11 cellular contexts compared by ENCODE assay signal in the genomic region with DNA sequence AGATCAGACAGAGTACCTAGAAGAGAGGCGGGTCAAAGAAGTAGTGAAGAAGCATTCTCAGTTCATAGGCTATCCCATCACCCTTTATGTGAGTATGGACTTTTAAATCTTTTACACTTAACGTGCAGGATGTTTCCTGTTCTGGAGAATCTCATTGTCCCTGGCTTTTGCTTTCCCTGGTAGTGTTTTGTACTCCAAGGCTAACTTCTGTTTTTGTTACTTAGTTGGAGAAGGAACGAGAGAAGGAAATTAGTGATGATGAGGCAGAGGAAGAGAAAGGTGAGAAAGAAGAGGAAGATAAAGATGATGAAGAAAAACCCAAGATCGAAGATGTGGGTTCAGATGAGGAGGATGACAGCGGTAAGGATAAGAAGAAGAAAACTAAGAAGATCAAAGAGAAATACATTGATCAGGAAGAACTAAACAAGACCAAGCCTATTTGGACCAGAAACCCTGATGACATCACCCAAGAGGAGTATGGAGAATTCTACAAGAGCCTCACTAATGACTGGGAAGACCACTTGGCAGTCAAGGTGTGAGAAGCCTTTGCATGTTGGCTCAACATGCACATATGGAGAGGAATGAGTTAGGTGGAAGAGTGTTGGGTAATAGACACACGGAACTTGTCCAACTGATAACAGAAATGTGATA. TPM values are rescaled to one million over a fixed set of nuclear protein-coding genes. Genes with fewer than 3 reads are reported as not detected.
DNase-seq lines count a peak whose midpoint lies in the region; ATAC-seq and TF ChIP-seq lines count a peak whose summit lies in the region.
"Had no signal": no experiment of that assay in that cellular context is flagged by ENCODE, and none has a peak within 500 bp of the region (broad histone marks: within the 10 kb centered on the region; RNA-seq: fewer than 3 reads in every experiment).

No MANE protein-coding gene starts in this region.

- peaks cover 11% of the 10 kb centered on the region; the same call in 1 of the 2 replicates for H3K4me1 ChIP-seq in H9 (ENCODE audit: insufficient read depth, low read length)
- H3K4me1 ChIP-seq in naive thymus-derived CD4-positive, alpha-beta T cell (ENCODE audit: control insufficient read depth in 2 of 2, insufficient read depth in 2 of 2, low read length in 2 of 2) = peaks cover 15 to 19% of the 10 kb centered on the region in 2 donors

- no peak overlapping the region for H2BK12ac ChIP-seq in H9 (ENCODE audit: insufficient read length, low read depth, low read length)

- no peak overlapping the region for H4K91ac ChIP-seq in H9 (ENCODE audit: insufficient read length, low read depth, low read length)

- peak overlapping the region in 2 of 3 experiments; percentile 50 to 87; a peak in 4 of 7 replicates for H3K27ac Mint-ChIP-seq in H9
- peak overlapping the region; percentile 41 for H3K27ac Mint-ChIP-seq in WTC11
- H3K27ac Mint-ChIP-seq in naive thymus-derived CD4-positive, alpha-beta T cell = peak overlapping the region in 8 of 9 donors; percentile 6 to 99 (median 30)

- no peak overlapping the region for H4K8ac ChIP-seq in H9 (replicated peaks; ENCODE audit: insufficient read length, low read depth, low read length)

- ATAC-seq in WTC11 = no peak
- ATAC-seq in naive thymus-derived CD4-positive, alpha-beta T cell = no peak
- ATAC-seq in HG02623 (IDR thresholded peaks at IDR 0.05; ENCODE audit: unreplicated experiment) = no peak
- ATAC-seq in HG02852 (IDR thresholded peaks at IDR 0.05; ENCODE audit: unreplicated experiment) = no peak
- ATAC-seq: sciatic nerve had no signal

- no peaks in the 10 kb centered on the region for H3K27me3 ChIP-seq in H9 (ENCODE audit: insufficient read depth, low read length)
- no peaks in the 10 kb centered on the region for H3K27me3 ChIP-seq in naive thymus-derived CD4-positive, alpha-beta T cell (ENCODE audit: control insufficient read depth in 2 of 2, insufficient read depth in 2 of 2, low read length in 2 of 2)
- H3K27me3 ChIP-seq: Peyer's patch had no signal

- peaks cover 68 to 82% (median 82%) of the 10 kb centered on the region in 3 experiments for H3K36me3 Mint-ChIP-seq in H9 (ENCODE audit: insufficient read depth in 1 of 3, low read depth in 3 of 3)
- peaks cover 79% of the 10 kb centered on the region for H3K36me3 Mint-ChIP-seq in WTC11
- peaks cover 18 to 62% (median 47%) of the 10 kb centered on the region in 5 donors for H3K36me3 Mint-ChIP-seq in naive thymus-derived CD4-positive, alpha-beta T cell

- H3K4me2 ChIP-seq in H9 (ENCODE audit: insufficient read depth, insufficient read length, low read length) = peak overlapping the region; percentile 76

- no peak overlapping the region for H3K23ac ChIP-seq in H9 (ENCODE audit: insufficient read length, low read depth, low read length)

- H2AFZ ChIP-seq in H9 (ENCODE audit: low read length) = no peak overlapping the region

- H3K56ac ChIP-seq in H9 (ENCODE audit: insufficient read length, low read depth, low read length) = no peak overlapping the region

- no peak overlapping the region for H3K4me3 ChIP-seq in naive thymus-derived CD4-positive, alpha-beta T cell (ENCODE audit: low read length)
- H3K4me3 ChIP-seq: Peyer's patch had no signal

- TF ChIP-seq CTCF in H9 (conservative IDR thresholded peaks at IDR 0.05) = no peak
- TF ChIP-seq CTCF in WTC11 (IDR thresholded peaks at IDR 0.05) = no peak

- no peak overlapping the region for H3K18ac ChIP-seq in H9 (ENCODE audit: insufficient read length, low read depth, low read length)

- no peak overlapping the region for H2BK120ac ChIP-seq in H9 (ENCODE audit: low read depth, low read length, poor library complexity, severe bottlenecking)

- peaks cover 20 to 77% (median 44%) of the 10 kb centered on the region in 3 experiments for H3K36me3 ChIP-seq in naive thymus-derived CD4-positive, alpha-beta T cell (ENCODE audit: control insufficient read depth in 2 of 3, insufficient read depth in 3 of 3, low read length in 3 of 3)

- CTCF ChIA-PET in WTC11 (lab: Charles Lee) = no interaction called here
- CTCF ChIA-PET in naive thymus-derived CD4-positive, alpha-beta T cell (lab: Charles Lee) = interaction anchor here (1.0 kb wide), 1 partner anchor 154 kb away, joined by 3 read pairs; no protein-coding TSS in a partner anchor

- DNase-seq in H9 = no peak
- DNase-seq in WTC11 (ENCODE audit: low spot score) = no peak
- no peak for DNase-seq in naive thymus-derived CD4-positive, alpha-beta T cell
- DNase-seq in NCI-H2196 (lab: John Stamatoyannopoulos, UW; ENCODE audit: unreplicated experiment) = no peak
- DNase-seq: activated CD8-positive, alpha-beta memory T cell treated with anti-CD3 and anti-CD28 coated beads for 24 hours; NCI-H1105 treated with DMSO at 0.1 percent for 48 hours; Peyer's patch had no signal

- POLR2A ChIA-PET in WTC11 (lab: Charles Lee) = no interaction called here
- POLR2A ChIA-PET in naive thymus-derived CD4-positive, alpha-beta T cell (lab: Charles Lee) = interaction anchor here (0.7 to 1.2 kb wide), 2 partner anchors 8 to 36 kb away, joined by 3 read pairs; no protein-coding TSS in a partner anchor

- intact Hi-C loops in naive thymus-derived CD4-positive, alpha-beta T cell (cut with micrococcal nuclease) = no loop called here

- no peak overlapping the region for H3K14ac ChIP-seq in H9 (ENCODE audit: insufficient read depth, low read length)

- no peak overlapping the region for H4K5ac ChIP-seq in H9 (ENCODE audit: insufficient read length, low read depth, low read length)

- no peak overlapping the region for H2AK5ac ChIP-seq in H9 (ENCODE audit: insufficient read length, low read length)

- H3K79me1 ChIP-seq in H9 (ENCODE audit: insufficient read depth, low read depth, low read length, poor library complexity, severe bottlenecking) = no peaks in the 10 kb centered on the region

- H3K9ac ChIP-seq in H9 (ENCODE audit: extremely low read depth, insufficient read length, low read length) = no peak overlapping the region

- no peak overlapping the region for H2BK5ac ChIP-seq in H9 (ENCODE audit: insufficient read length, low read length)

- WGBS in H9 (ENCODE audit: extremely low coverage, insufficient read length, low lambda C conversion rate) = 92% methylated on average over 1 of the region's 6 CpGs

- H3K79me2 ChIP-seq in H9 (ENCODE audit: insufficient read depth, low read length) = peaks cover 27% of the 10 kb centered on the region

- H3K4me3 Mint-ChIP-seq in H9 (peak overlapping the region; percentile 21 to 99; a peak in 4 of 5 replicates), WTC11 (peak overlapping the region; percentile 99)
- peak overlapping the region in 4 of 10 donors; percentile 33 to 99 (median 78) for H3K4me3 Mint-ChIP-seq in naive thymus-derived CD4-positive, alpha-beta T cell

- H3K9me3 ChIP-seq in H9 (ENCODE audit: control insufficient read depth, low read depth, low read length) = no peaks in the 10 kb centered on the region
- H3K9me3 ChIP-seq in naive thymus-derived CD4-positive, alpha-beta T cell (ENCODE audit: control insufficient read depth in 2 of 3, low read length in 3 of 3) = no peaks in the 10 kb centered on the region
- H3K9me3 ChIP-seq: Peyer's patch had no signal

- H2BK20ac ChIP-seq in H9 (ENCODE audit: low read depth, low read length, poor library complexity, severe bottlenecking) = no peak overlapping the region

- H3T11ph ChIP-seq in H9 (ENCODE audit: low read length) = no peak overlapping the region

- H2BK15ac ChIP-seq in H9 (ENCODE audit: low read depth, low read length) = no peak overlapping the region

- H3K23me2 ChIP-seq in H9 (ENCODE audit: insufficient read length, low read depth, low read length, poor library complexity, severe bottlenecking) = peaks cover 10% of the 10 kb centered on the region

- H3K27ac ChIP-seq in H9 (ENCODE audit: insufficient read length, low read depth, low read length) = no peak overlapping the region
- no peak overlapping the region for H3K27ac ChIP-seq in naive thymus-derived CD4-positive, alpha-beta T cell (ENCODE audit: low read depth, low read length)
- H3K27ac ChIP-seq: Peyer's patch had no signal

- peaks cover 3 to 4% of the 10 kb centered on the region in 2 experiments; a peak in 3 of 5 replicates for H3K9me3 Mint-ChIP-seq in H9
- H3K9me3 Mint-ChIP-seq in WTC11 = no peaks in the 10 kb centered on the region
- peaks cover 0 to 9% (median 0%) of the 10 kb centered on the region in 11 donors for H3K9me3 Mint-ChIP-seq in naive thymus-derived CD4-positive, alpha-beta T cell

- H3K4ac ChIP-seq in H9 (ENCODE audit: low read depth, low read length) = no peak overlapping the region

- H4K20me1 ChIP-seq in H9 (ENCODE audit: control insufficient read depth, insufficient read depth, insufficient read length) = no peaks in the 10 kb centered on the region

- H3K4me1 Mint-ChIP-seq in H9 (peaks cover 45 to 48% of the 10 kb centered on the region in 2 experiments), WTC11 (peaks cover 41% of the 10 kb centered on the region)
- H3K4me1 Mint-ChIP-seq in naive thymus-derived CD4-positive, alpha-beta T cell = peaks cover 31 to 82% (median 71%) of the 10 kb centered on the region in 7 donors

- H3K27me3 Mint-ChIP-seq in H9 (ENCODE audit: low read depth) (peaks cover 4% of the 10 kb centered on the region), WTC11 (ENCODE audit: low read depth) (no peaks in the 10 kb centered on the region)
- H3K27me3 Mint-ChIP-seq in naive thymus-derived CD4-positive, alpha-beta T cell = peaks cover 0 to 9% (median 0%) of the 10 kb centered on the region in 5 donors

RNA-seq across cellular contexts. Expression of a gene that starts 3.3 kb away (rescaled TPM):
- total RNA-seq in H9 (2021) = 1,986 and 2,056 TPM in 2 replicates
- 2,159 to 2,172 TPM (median 2,171 TPM) in 3 replicates for total RNA-seq in WTC11 (2021)
- 100 to 1,000 TPM; 345 to 750 (median 366) TPM for total RNA-seq in naive thymus-derived CD4-positive, alpha-beta T cell
- polyA plus RNA-seq in naive thymus-derived CD4-positive, alpha-beta T cell = 100 to 1,000 TPM; 422 to 558 TPM

RNA-seq across cellular contexts. Expression of a gene that starts 7.1 kb away (rescaled TPM):
- 34.5 and 36.1 TPM in 2 replicates for total RNA-seq in H9 (2021)
- 28.9 to 36.7 TPM (median 30.8 TPM) in 3 replicates for total RNA-seq in WTC11 (2021)
- total RNA-seq in naive thymus-derived CD4-positive, alpha-beta T cell = 10 to 100 TPM in 4 of 5 experiments, 1 to 10 TPM in 1; 10.0 to 32.1 (median 17.6) TPM
- polyA plus RNA-seq in naive thymus-derived CD4-positive, alpha-beta T cell = 10 to 100 TPM; 24.5 to 41.7 TPM

RNA-seq across cellular contexts. Expression of a gene that starts 15.2 kb away (rescaled TPM):
- total RNA-seq in H9 (2021) (9.7 and 12.1 TPM in 2 replicates), WTC11 (2021) (8.3 to 10.4 TPM (median 10.3 TPM) in 3 replicates)
- total RNA-seq in naive thymus-derived CD4-positive, alpha-beta T cell = 10 to 100 TPM in 4 of 5 experiments, 1 to 10 TPM in 1; 8.3 to 53.4 (median 29.4) TPM
- polyA plus RNA-seq in naive thymus-derived CD4-positive, alpha-beta T cell = 1 to 10 TPM; 2.3 to 4.9 TPM

RNA-seq across cellular contexts. Expression of a gene that starts 20.1 kb away (rescaled TPM):
- 2.4 and 2.7 TPM in 2 replicates for total RNA-seq in H9 (2021)
- 5.5 to 5.6 TPM (median 5.5 TPM) in 3 replicates for total RNA-seq in WTC11 (2021)
- not detected for total RNA-seq in naive thymus-derived CD4-positive, alpha-beta T cell
- polyA plus RNA-seq in naive thymus-derived CD4-positive, alpha-beta T cell = under 1 TPM in 1 of 2 donors, not detected in 1; 0.22 TPM
- total RNA-seq: sciatic nerve, subcutaneous adipose tissue had no signal

RNA-seq across cellular contexts. Expression of a gene that starts 26.8 kb away (rescaled TPM):
- total RNA-seq in H9 (2021) (118 and 124 TPM in 2 replicates), WTC11 (2021) (131 to 139 TPM (median 132 TPM) in 3 replicates)
- 10 to 100 TPM in 1 of 5 experiments, 1 to 10 TPM in 2, under 1 TPM in 2; 0.84 to 41.1 (median 1.8) TPM for total RNA-seq in naive thymus-derived CD4-positive, alpha-beta T cell
- polyA plus RNA-seq in naive thymus-derived CD4-positive, alpha-beta T cell = 1 to 10 TPM in 1 of 2 donors, under 1 TPM in 1; 0.95 to 2.0 TPM
